Comparison of ENCODE assay signal across 19 cellular contexts in genomic region chr9:129553277-129553676, GRCh38.
DNase-seq lines count a peak whose midpoint lies in the region; ATAC-seq, FAIRE-seq and TF ChIP-seq lines count a peak whose summit lies in the region.
"Had no signal": no experiment of that assay in that cellular context is flagged by ENCODE, and none has a peak within 500 bp of the region (broad histone marks: within the 10 kb centered on the region; RNA-seq: fewer than 3 reads in every experiment).

No MANE protein-coding gene starts in this region.

- H4K20me1 ChIP-seq in BLaER1 treated with 17β-estradiol and CSF1 and Interleukin-3, amounts not matched to agents 10 nM and 100 nM: no peaks in the 10 kb centered on the region; a peak in 1 of 22 replicates
- H4K20me1 ChIP-seq in HCT116 (ENCODE audit: insufficient read depth) (no peaks in the 10 kb centered on the region), H1 (replicated peaks in 1 of 2; ENCODE audit: control insufficient read depth in 1 of 2, insufficient read depth in 2 of 2, low read length in 2 of 2) (no peaks in the 10 kb centered on the region), neural progenitor cell (ENCODE audit: low read depth) (no peaks in the 10 kb centered on the region), MM.1S (ENCODE audit: insufficient read depth, low read length) (no peaks in the 10 kb centered on the region)
- H4K20me1 ChIP-seq: BLaER1 had no signal

- H3K9me2 ChIP-seq in HCT116 (ENCODE audit: insufficient read depth) (no peaks in the 10 kb centered on the region), MM.1S (replicated peaks; ENCODE audit: insufficient read depth, low read length) (no peaks in the 10 kb centered on the region)

- BruUV-seq in HCT116 (replicated peaks; lab: Mats Ljungman, UMichigan): no TSS peak

- no peak for FAIRE-seq in H1 (lab: Jason Lieb, UNC)
- FAIRE-seq: GM12892, GM18507, H54 had no signal

- TF ChIP-seq EP300 in H1 (IDR thresholded peaks at IDR 0.05; ENCODE audit: borderline replicate concordance in 1 of 2, low read depth in 2 of 2, low read length in 2 of 2): no peak

- no peak overlapping the region for H2AFZ ChIP-seq in HCT116 (ENCODE audit: low read depth, low read length, poor library complexity, severe bottlenecking)
- H2AFZ ChIP-seq in H1 (ENCODE audit: low read length): no peak overlapping the region
- no peak overlapping the region for H2AFZ ChIP-seq in neural progenitor cell (replicated peaks)
- H2AFZ ChIP-seq in MM.1S (ENCODE audit: low read length): no peak overlapping the region

- H2BK15ac ChIP-seq in H1 (ENCODE audit: low read length): peak overlapping the region; percentile 74; the same call in 1 of the 2 replicates

- POLR2A ChIA-PET in HCT116 (lab: Charles Lee) (interaction anchor here (0.9 to 3.3 kb wide), 9 partner anchors 11 to 375 kb away, joined by 3 to 15 read pairs (median 5); partner anchors contain the start of gene IER5L), H1 (lab: Charles Lee; ENCODE audit: partially characterized antibody) (interaction anchor here (0.7 to 2.5 kb wide), 5 partner anchors 8 to 219 kb away, joined by 3 to 8 read pairs (median 3); no protein-coding TSS in a partner anchor)

- H3K4me1 Mint-ChIP-seq in neural progenitor cell: peaks cover 71% of the 10 kb centered on the region

- H3K79me1 ChIP-seq in H1 (ENCODE audit: low read depth, low read length): no peaks in the 10 kb centered on the region

- 80% methylated on average over 5 of the region's 5 CpGs; no CpG with 5 or more reads in 1 of the 2 experiments for WGBS in H1 (ENCODE audit: extremely low coverage in 1 of 2, insufficient coverage in 1 of 2, insufficient read length in 1 of 2, insufficient replicate concordance in 2 of 2, low coverage in 1 of 2, low lambda C conversion rate in 2 of 2, missing lambda C conversion rate in 1 of 2), 2 experiments
- WGBS in prostate gland: 78% methylated on average over 5 of the region's 5 CpGs

- DNase-seq in HCT116 (ENCODE audit: low read depth, low spot score) (no peak), H1 (ENCODE audit: low read depth in 1 of 2, low spot score in 2 of 2) (no peak), neural progenitor cell (ENCODE audit: low spot score) (no peak), prostate gland (ENCODE audit: low spot score) (no peak), MM.1S (no peak)
- DNase-seq: CD8-positive, alpha-beta memory T cell; KBM-7; NCI-H1105 treated with DMSO at 0.1 percent for 48 hours; NCI-H1694; NCI-H2081 treated with DMSO at 0.1 percent for 48 hours; NCI-H748 treated with DMSO at 0.1 percent for 48 hours; SHP77 treated with DMSO at 0.1 percent for 48 hours had no signal

- H3K9me3 Mint-ChIP-seq in neural progenitor cell: no peaks in the 10 kb centered on the region
- H3K9me3 Mint-ChIP-seq: CD8-positive, alpha-beta memory T cell had no signal

- ATAC-seq in HCT116 (no peak), HG02840 (IDR thresholded peaks at IDR 0.05; ENCODE audit: low FRiP score, unreplicated experiment) (no peak)
- ATAC-seq: SK-N-SH treated with all-trans-retinoic acid at 6 μM for 48 hours had no signal

- H3K27ac ChIP-seq in BLaER1 treated with 17β-estradiol and CSF1 and Interleukin-3, amounts not matched to agents 10 nM and 100 nM: peak overlapping the region in 2 of 11 experiments; percentile 14 to 19; a peak in 3 of 22 replicates
- H3K27ac ChIP-seq in HCT116 (ENCODE audit: low read depth, low read length) (peak overlapping the region; percentile 97), H1 (ENCODE audit: low read depth, low read length) (no peak overlapping the region), neural progenitor cell (no peak overlapping the region), prostate gland (no peak overlapping the region), MM.1S (ENCODE audit: low read length) (no peak overlapping the region)
- H3K27ac ChIP-seq: BLaER1 had no signal

- H3K4me3 ChIP-seq in BLaER1 treated with 17β-estradiol and CSF1 and Interleukin-3, amounts not matched to agents 10 nM and 100 nM: no peak overlapping the region
- H3K4me3 ChIP-seq in HCT116 (replicated peaks in 1 of 2; ENCODE audit: low read depth in 1 of 2, low read length in 2 of 2) (no peak overlapping the region), H1 (ENCODE audit: extremely low read depth in 1 of 4, insufficient read depth in 2 of 4, low read depth in 3 of 4, low read length in 4 of 4) (no peak overlapping the region), neural progenitor cell (no peak overlapping the region), prostate gland (no peak overlapping the region), MM.1S (ENCODE audit: low read length) (no peak overlapping the region)
- H3K4me3 ChIP-seq: BLaER1 had no signal

- TF ChIP-seq RAD21 in HCT116 (IDR thresholded peaks at IDR 0.05; ENCODE audit: low read depth) (no peak), H1 (IDR thresholded peaks at IDR 0.05 in 1 of 2, conservative IDR thresholded peaks at IDR 0.05 in 1 of 2; ENCODE audit: low read depth in 2 of 2, low read length in 2 of 2) (peak in 1 of 2 experiments; percentile 20; a peak in 1 of 4 replicates)

- H2BK12ac ChIP-seq in H1 (ENCODE audit: low read depth, low read length): peak overlapping the region; percentile 91; the same call in 1 of the 2 replicates

- peak overlapping the region; percentile 56; the same call in 1 of the 2 replicates for H2AK5ac ChIP-seq in H1 (ENCODE audit: low read depth, low read length)

- H2BK20ac ChIP-seq in H1 (ENCODE audit: low read length): no peak overlapping the region

- peak overlapping the region; percentile 38 for H3K4me3 Mint-ChIP-seq in neural progenitor cell

- peak overlapping the region; percentile 19 for H2BK120ac ChIP-seq in H1 (replicated peaks; ENCODE audit: low read depth, low read length)

- no peak overlapping the region for H3K56ac ChIP-seq in H1 (replicated peaks; ENCODE audit: insufficient read length, low read depth, low read length)

- H3K4ac ChIP-seq in H1 (replicated peaks; ENCODE audit: insufficient read length, low read depth, low read length): no peak overlapping the region

- TF ChIP-seq POLR2A in HCT116 (IDR thresholded peaks at IDR 0.05; ENCODE audit: borderline replicate concordance, extremely low read depth, insufficient read depth, insufficient read length): no peak
- no peak for TF ChIP-seq POLR2A in H1 (IDR thresholded peaks at IDR 0.05; ENCODE audit: control extremely low read depth in 1 of 2, low read depth in 2 of 2, low read length in 2 of 2)
- no peak for TF ChIP-seq POLR2A in prostate gland (IDR thresholded peaks at IDR 0.05)

- no peak overlapping the region for H3K23ac ChIP-seq in H1 (ENCODE audit: insufficient read length)

- H3K27me3 Mint-ChIP-seq in neural progenitor cell (ENCODE audit: insufficient read depth, low read depth): peaks cover 12% of the 10 kb centered on the region

- H3K18ac ChIP-seq in H1 (ENCODE audit: extremely low read depth, low read length): 0 out of 2 replicates have a peak overlapping the region, but pooled peaks have one; percentile 20

- H3K36me3 Mint-ChIP-seq in neural progenitor cell: no peaks in the 10 kb centered on the region
- H3K36me3 Mint-ChIP-seq: CD8-positive, alpha-beta memory T cell had no signal

- no peak overlapping the region for H4K91ac ChIP-seq in H1 (replicated peaks; ENCODE audit: insufficient read length, low read length)

- H3K36me3 ChIP-seq in BLaER1 treated with 17β-estradiol and CSF1 and Interleukin-3, amounts not matched to agents 10 nM and 100 nM: no peaks in the 10 kb centered on the region
- H3K36me3 ChIP-seq in HCT116 (ENCODE audit: control insufficient read depth in 1 of 2, insufficient read depth in 2 of 2, low read length in 2 of 2): no peaks in the 10 kb centered on the region
- H3K36me3 ChIP-seq in H1 (ENCODE audit: control insufficient read depth in 2 of 4, insufficient read depth in 4 of 4, low read length in 3 of 4): no peaks in the 10 kb centered on the region
- H3K36me3 ChIP-seq in neural progenitor cell: no peaks in the 10 kb centered on the region
- H3K36me3 ChIP-seq in prostate gland: no peaks in the 10 kb centered on the region
- no peaks in the 10 kb centered on the region for H3K36me3 ChIP-seq in MM.1S (replicated peaks; ENCODE audit: insufficient read depth, low read length)
- H3K36me3 ChIP-seq: BLaER1 had no signal

- peaks cover 4% of the 10 kb centered on the region; the same call in 1 of the 2 replicates for H3K23me2 ChIP-seq in H1 (ENCODE audit: low read depth, low read length)

- no peak overlapping the region; the same call in 1 of the 2 replicates for H2BK5ac ChIP-seq in H1 (ENCODE audit: low read depth, low read length)

- H4K5ac ChIP-seq in H1 (ENCODE audit: insufficient read length, low read depth, low read length): no peak overlapping the region

- TF ChIP-seq CTCF in HCT116 (IDR thresholded peaks at IDR 0.05 in 2 of 3, conservative IDR thresholded peaks at IDR 0.05 in 1 of 3; ENCODE audit: borderline replicate concordance in 1 of 3, insufficient read depth in 1 of 3, low read depth in 2 of 3, low read length in 2 of 3): no peak; a peak in 1 of 6 replicates
- peak in 1 of 3 experiments; percentile 10; a peak in 1 of 4 replicates for TF ChIP-seq CTCF in H1 (IDR thresholded peaks at IDR 0.05; ENCODE audit: control extremely low read depth in 1 of 3, insufficient read depth in 1 of 3, low read depth in 1 of 3, low read length in 3 of 3)
- no peak for TF ChIP-seq CTCF in neural progenitor cell (IDR thresholded peaks at IDR 0.05)
- no peak for TF ChIP-seq CTCF in prostate gland (IDR thresholded peaks at IDR 0.05)
- TF ChIP-seq CTCF in MM.1S (IDR thresholded peaks at IDR 0.05; ENCODE audit: low read length): no peak

- intact Hi-C loops in HCT116 (cut with micrococcal nuclease): no loop called here
- intact Hi-C loops in prostate gland (cut with DNase I): no loop called here

- H3K14ac ChIP-seq in H1 (ENCODE audit: insufficient read length): no peak overlapping the region

- CTCF ChIA-PET in HCT116 (lab: Charles Lee): interaction anchor here (1.1 to 1.8 kb wide), 2 partner anchors 51 to 422 kb away, joined by 3 to 4 read pairs; no protein-coding TSS in a partner anchor
- CTCF ChIA-PET in H1 (lab: Charles Lee; ENCODE audit: partially characterized antibody): interaction anchor here (0.9 to 2.8 kb wide), 14 partner anchors 8 to 414 kb away, joined by 3 to 11 read pairs (median 5); no protein-coding TSS in a partner anchor

- H4K8ac ChIP-seq in H1 (ENCODE audit: extremely low read depth, insufficient read depth, low read length): no peak overlapping the region

- peaks cover 44 to 74% (median 66%) of the 10 kb centered on the region in 10 experiments for H3K4me1 ChIP-seq in BLaER1 treated with 17β-estradiol and CSF1 and Interleukin-3, amounts not matched to agents 10 nM and 100 nM
- peaks cover 89 to 100% of the 10 kb centered on the region in 2 experiments for H3K4me1 ChIP-seq in HCT116 (ENCODE audit: control insufficient read depth in 1 of 2, insufficient read depth in 2 of 2, low read length in 2 of 2)
- peaks cover 7 to 29% (median 23%) of the 10 kb centered on the region in 4 experiments for H3K4me1 ChIP-seq in H1 (replicated peaks in 1 of 4; ENCODE audit: control insufficient read depth in 3 of 4, insufficient read depth in 4 of 4, low read length in 3 of 4)
- peaks cover 39% of the 10 kb centered on the region for H3K4me1 ChIP-seq in neural progenitor cell
- H3K4me1 ChIP-seq in prostate gland (replicated peaks): no peaks in the 10 kb centered on the region
- H3K4me1 ChIP-seq in MM.1S (ENCODE audit: low read length): no peaks in the 10 kb centered on the region

- H3K27me3 ChIP-seq in BLaER1 treated with 17β-estradiol and CSF1 and Interleukin-3, amounts not matched to agents 10 nM and 100 nM: peaks cover 40 to 49% (median 45%) of the 10 kb centered on the region in 11 experiments
- H3K27me3 ChIP-seq in HCT116 (ENCODE audit: insufficient read depth, low read length) (no peaks in the 10 kb centered on the region), H1 (replicated peaks in 1 of 4; ENCODE audit: control insufficient read depth in 3 of 4, extremely low read depth in 1 of 4, insufficient read depth in 3 of 4, low read length in 3 of 4) (peaks cover 2 to 29% (median 18%) of the 10 kb centered on the region in 4 experiments), neural progenitor cell (peaks cover 7% of the 10 kb centered on the region), prostate gland (replicated peaks; ENCODE audit: insufficient read depth) (no peaks in the 10 kb centered on the region), MM.1S (replicated peaks; ENCODE audit: insufficient read depth, low read length) (peaks cover 34% of the 10 kb centered on the region)

- peak overlapping the region; percentile 72 for H3K27ac Mint-ChIP-seq in neural progenitor cell

- H3K9ac ChIP-seq in BLaER1 treated with 17β-estradiol and CSF1 and Interleukin-3, amounts not matched to agents 10 nM and 100 nM: peak overlapping the region in 1 of 11 experiments; percentile 28; a peak in 1 of 22 replicates
- H3K9ac ChIP-seq in HCT116 (ENCODE audit: low read length): peak overlapping the region; percentile 5; the same call in 1 of the 2 replicates
- no peak overlapping the region for H3K9ac ChIP-seq in H1 (replicated peaks in 1 of 4; ENCODE audit: extremely low read depth in 1 of 4, low read depth in 3 of 4, low read length in 3 of 4)
- H3K9ac ChIP-seq in neural progenitor cell: no peak overlapping the region
- H3K9ac ChIP-seq in MM.1S (ENCODE audit: low read length): no peak overlapping the region
- H3K9ac ChIP-seq: BLaER1 had no signal

- H3K79me2 ChIP-seq in HCT116 (ENCODE audit: insufficient read depth, low read length) (no peaks in the 10 kb centered on the region), H1 (ENCODE audit: control insufficient read depth in 1 of 2, insufficient read depth in 2 of 2, low read length in 2 of 2) (no peaks in the 10 kb centered on the region), neural progenitor cell (ENCODE audit: low read depth) (no peaks in the 10 kb centered on the region), MM.1S (ENCODE audit: low read length) (no peaks in the 10 kb centered on the region)

- RAD21 ChIA-PET in HCT116 (lab: Charles Lee; ENCODE audit: low non-redundant PET in 1 of 2, low total read pairs in 2 of 2, uncharacterized antibody in 2 of 2, unreplicated experiment in 2 of 2): interaction anchor here (0.9 to 2.2 kb wide), 3 partner anchors 14 to 44 kb away, joined by 3 to 6 read pairs (median 3); no protein-coding TSS in a partner anchor

- H3F3A ChIP-seq in neural progenitor cell (ENCODE audit: low read depth) (peaks cover 67% of the 10 kb centered on the region), MM.1S (ENCODE audit: insufficient read depth, low read length) (no peaks in the 10 kb centered on the region)

- H3K4me2 ChIP-seq in BLaER1 treated with 17β-estradiol and CSF1 and Interleukin-3, amounts not matched to agents 10 nM and 100 nM: peak overlapping the region in 9 of 11 experiments; percentile 52 to 79 (median 68); a peak in 12 of 22 replicates
- peak overlapping the region; percentile 84 for H3K4me2 ChIP-seq in HCT116 (ENCODE audit: low read length)
- no peak overlapping the region for H3K4me2 ChIP-seq in H1 (ENCODE audit: insufficient read depth in 1 of 2, low read depth in 2 of 2, low read length in 2 of 2)
- no peak overlapping the region for H3K4me2 ChIP-seq in neural progenitor cell
- H3K4me2 ChIP-seq in MM.1S (ENCODE audit: low read depth, low read length): no peak overlapping the region

- H3K9me3 ChIP-seq in BLaER1 treated with 17β-estradiol and CSF1 and Interleukin-3, amounts not matched to agents 10 nM and 100 nM (replicated peaks in 1 of 11): no peaks in the 10 kb centered on the region
- H3K9me3 ChIP-seq in HCT116 (ENCODE audit: control insufficient read depth in 1 of 2, insufficient read depth in 1 of 2, low read depth in 1 of 2, low read length in 2 of 2) (no peaks in the 10 kb centered on the region), H1 (ENCODE audit: insufficient read depth in 2 of 2, low read depth in 1 of 2, low read length in 1 of 2) (no peaks in the 10 kb centered on the region), neural progenitor cell (ENCODE audit: low read depth) (no peaks in the 10 kb centered on the region), prostate gland (no peaks in the 10 kb centered on the region), MM.1S (replicated peaks; ENCODE audit: insufficient read depth, low read length) (no peaks in the 10 kb centered on the region)
- H3K9me3 ChIP-seq: BLaER1 had no signal

Comparison
In these comparisons a context has a peak if more than half of its experiments do, and no peak if none do; other contexts are left out.
1. H3K4me2 ChIP-seq: peak in BLaER1 treated with 17β-estradiol and CSF1 and Interleukin-3, amounts not matched to agents 10 nM and 100 nM (9 of 11) and HCT116 (single experiment); none in H1 (0 of 2), neural progenitor cell (single experiment) and MM.1S (single experiment).